Comparison of ENCODE assay signal across 8 cellular contexts in the genomic region with DNA sequence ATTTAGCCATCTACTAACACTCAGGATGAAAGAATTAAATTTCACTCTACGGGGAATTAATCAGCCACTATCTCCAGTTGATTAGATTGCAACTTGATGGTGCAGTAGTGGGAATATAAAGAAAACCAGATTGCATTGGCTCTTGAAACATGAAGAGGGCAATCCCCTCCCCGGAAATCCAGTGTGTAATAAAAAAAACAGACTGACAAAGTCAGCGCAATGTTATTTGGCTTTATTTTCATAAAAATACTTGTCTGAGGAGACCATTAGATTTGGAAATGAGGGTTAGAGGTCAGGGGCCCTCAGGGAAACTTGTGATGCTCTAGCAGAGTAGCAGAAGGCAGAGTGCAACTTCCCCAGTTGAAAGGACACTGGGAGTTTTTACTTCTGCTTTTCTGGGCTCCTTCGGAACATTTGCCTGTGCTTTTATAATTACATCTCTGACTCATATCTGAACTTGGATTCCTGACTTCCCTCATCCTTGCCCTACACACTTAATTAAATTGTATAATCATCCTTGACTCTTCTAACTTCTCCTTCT.
DNase-seq lines count a peak whose midpoint lies in the region; ATAC-seq, FAIRE-seq and TF ChIP-seq lines count a peak whose summit lies in the region.

No MANE protein-coding gene starts in this region.

- no peak overlapping the region for H3K4me3 ChIP-seq in heart left ventricle
- no peak overlapping the region for H3K4me3 ChIP-seq in smooth muscle cell

- no peaks in the 10 kb centered on the region for H3K27me3 ChIP-seq in heart left ventricle
- no peaks in the 10 kb centered on the region for H3K27me3 ChIP-seq in smooth muscle cell (ENCODE audit: low read depth)

- no peak overlapping the region for H3K9ac ChIP-seq in smooth muscle cell (ENCODE audit: low read depth)

- peak overlapping the region in 6 of 12 donors; percentile 10 to 81 (median 42) for H3K27ac ChIP-seq in heart left ventricle
- peak overlapping the region; percentile 8 for H3K27ac ChIP-seq in smooth muscle cell (ENCODE audit: low read depth)

- no peaks in the 10 kb centered on the region for H4K20me1 ChIP-seq in smooth muscle cell (ENCODE audit: low read depth)

- no peak overlapping the region for H2AFZ ChIP-seq in smooth muscle cell (ENCODE audit: low read depth)

- H3K9me3 ChIP-seq in heart left ventricle (no peaks in the 10 kb centered on the region), smooth muscle cell (replicated peaks; ENCODE audit: low read depth) (no peaks in the 10 kb centered on the region)

- ATAC-seq in GM19395 (IDR thresholded peaks at IDR 0.05; ENCODE audit: unreplicated experiment) = peak; percentile 73
- peak; percentile 71 to 95 (median 92) for ATAC-seq in heart left ventricle
- no peak for ATAC-seq in GM19455 (IDR thresholded peaks at IDR 0.05; ENCODE audit: unreplicated experiment)

- H3K79me2 ChIP-seq in smooth muscle cell (ENCODE audit: low read depth) = no peaks in the 10 kb centered on the region

- TF ChIP-seq CTCF in heart left ventricle (IDR thresholded peaks at IDR 0.05) = no peak
- no peak for TF ChIP-seq CTCF in smooth muscle cell (IDR thresholded peaks at IDR 0.05; ENCODE audit: borderline replicate concordance, insufficient read depth, poor library complexity, severe bottlenecking)

- intact Hi-C loops in heart left ventricle (cut with DNase I) = no loop called here

- no peak for TF ChIP-seq POLR2A in heart left ventricle (IDR thresholded peaks at IDR 0.05)

- H3K4me1 ChIP-seq in heart left ventricle = peaks cover 0 to 21% (median 0%) of the 10 kb centered on the region in 12 donors
- H3K4me1 ChIP-seq in smooth muscle cell (ENCODE audit: low read depth) = peaks cover 17% of the 10 kb centered on the region

- no peak for FAIRE-seq in GM19239 (lab: Jason Lieb, UNC)

- H3K4me2 ChIP-seq in smooth muscle cell = peak overlapping the region; percentile 37

- 17 to 32% (median 28%) methylated on average over 4 of the region's 4 CpGs for WGBS in heart left ventricle, 4 donors
- WGBS in smooth muscle cell (ENCODE audit: low lambda C conversion rate) = 33% methylated on average over 4 of the region's 4 CpGs

- H3F3A ChIP-seq in smooth muscle cell (ENCODE audit: low read depth) = no peaks in the 10 kb centered on the region

- peak; percentile 74 for DNase-seq in SIG-M5 (lab: John Stamatoyannopoulos, UW)
- peak in 4 of 5 donors; percentile 26 to 61 (median 52) for DNase-seq in heart left ventricle
- DNase-seq in smooth muscle cell (lab: John Stamatoyannopoulos, UW; ENCODE audit: unreplicated experiment) = no peak
- no peak for DNase-seq in NAMALWA (ENCODE audit: low spot score)
- no peak for DNase-seq in occipital lobe (lab: John Stamatoyannopoulos, UW)
- DNase-seq in GM19239 (ENCODE audit: insufficient read length, low spot score) = no peak

- H3K36me3 ChIP-seq in heart left ventricle (no peaks in the 10 kb centered on the region), smooth muscle cell (ENCODE audit: low read depth) (no peaks in the 10 kb centered on the region)

Comparison
In these comparisons a context has a peak if more than half of its experiments do, and no peak if none do; other contexts are left out.
1. DNase-seq: peak in SIG-M5 (single experiment) and heart left ventricle (4 of 5); none in smooth muscle cell (single experiment), NAMALWA (single experiment), occipital lobe (single experiment) and GM19239 (single experiment).